12 cellular contexts compared by ENCODE assay signal in genomic region chr2:28656937-28657615, GRCh38.
DNase-seq lines count a peak whose midpoint lies in the region; ATAC-seq and TF ChIP-seq lines count a peak whose summit lies in the region.
"Had no signal": no experiment of that assay in that cellular context is flagged by ENCODE, and none has a peak within 500 bp of the region (broad histone marks: within the 10 kb centered on the region; RNA-seq: fewer than 3 reads in every experiment).

No MANE protein-coding gene starts in this region.

- H3K9me3 ChIP-seq in breast epithelium = no peaks in the 10 kb centered on the region
- no peaks in the 10 kb centered on the region for H3K9me3 ChIP-seq in mucosa of descending colon
- no peaks in the 10 kb centered on the region for H3K9me3 ChIP-seq in vagina
- H3K9me3 ChIP-seq: adrenal gland had no signal

- H3K27me3 ChIP-seq in breast epithelium = no peaks in the 10 kb centered on the region
- H3K27me3 ChIP-seq in vagina = no peaks in the 10 kb centered on the region
- H3K27me3 ChIP-seq: adrenal gland had no signal

- TF ChIP-seq CTCF in breast epithelium (IDR thresholded peaks at IDR 0.05) (no peak), mucosa of descending colon (IDR thresholded peaks at IDR 0.05) (no peak), vagina (IDR thresholded peaks at IDR 0.05) (no peak)

- intact Hi-C loops in breast epithelium (cut with DNase I; ENCODE audit: low total_unique reads) (no loop called here), mucosa of descending colon (cut with DNase I, micrococcal nuclease) (no loop called here), vagina (cut with DNase I) (no loop called here)

- H3K4me1 ChIP-seq in breast epithelium = peaks cover 0 to 9% of the 10 kb centered on the region in 2 donors
- H3K4me1 ChIP-seq in mucosa of descending colon (ENCODE audit: low read depth) = peaks cover 50% of the 10 kb centered on the region
- peaks cover 33% of the 10 kb centered on the region for H3K4me1 ChIP-seq in vagina

- H3K36me3 ChIP-seq in breast epithelium (no peaks in the 10 kb centered on the region), mucosa of descending colon (ENCODE audit: low read depth) (peaks cover 2% of the 10 kb centered on the region), vagina (no peaks in the 10 kb centered on the region)
- H3K36me3 ChIP-seq: adrenal gland had no signal

- no peak overlapping the region for H3K4me3 ChIP-seq in breast epithelium
- H3K4me3 ChIP-seq in mucosa of descending colon = no peak overlapping the region
- no peak overlapping the region for H3K4me3 ChIP-seq in vagina
- H3K4me3 ChIP-seq: adrenal gland, lung, SK-N-MC had no signal

- ATAC-seq in mucosa of descending colon = peak; percentile 54
- ATAC-seq in HG03520 (IDR thresholded peaks at IDR 0.05; ENCODE audit: unreplicated experiment) = no peak

- H3K27ac ChIP-seq in breast epithelium = peak overlapping the region; percentile 62 to 82
- H3K27ac ChIP-seq in vagina = peak overlapping the region; percentile 47
- H3K27ac ChIP-seq: adrenal gland, SK-N-MC had no signal

- TF ChIP-seq POLR2A in breast epithelium (IDR thresholded peaks at IDR 0.05) (no peak), vagina (IDR thresholded peaks at IDR 0.05) (no peak)

- peak; percentile 39 for DNase-seq in stimulated activated CD4-positive, alpha-beta T cell treated with anti-CD3 and anti-CD28 coated beads, Interleukin-15, amount 100 ng/mL, for 24 hours
- no peak for DNase-seq in stimulated activated CD4-positive, alpha-beta T cell treated with anti-CD3 and anti-CD28 coated beads, Interleukin-12 subunit alpha, Interleukin-12 subunit beta, amount 100 ng/mL, for 4 hours
- DNase-seq in breast epithelium (ENCODE audit: low spot score in 2 of 2) (no peak), mucosa of descending colon (peak in 1 of 3 donors; percentile 69), vagina (ENCODE audit: extremely low spot score in 2 of 2) (no peak), HK-2 (ENCODE audit: unreplicated experiment) (no peak), SK-N-DZ (ENCODE audit: low spot score) (no peak)
- DNase-seq: adrenal gland, DMS153 had no signal
